1 cellular context compared by ENCODE assay signal in genomic region chr20:38125157-38126056, GRCh38.
TF ChIP-seq lines count a peak whose summit lies in the region.

No MANE protein-coding gene starts in this region.

TF ChIP-seq in HepG2, 621 proteins besides CTCF, POLR2A, EP300 and RAD21 (continued from another document and continues in another):
- no peak for TF ChIP-seq ZBTB44 (CRISPR knock-in tag; IDR thresholded peaks at IDR 0.05)
- no peak for TF ChIP-seq MTF1 (CRISPR knock-in tag; IDR thresholded peaks at IDR 0.05)
- no peak for TF ChIP-seq CREBL2 (CRISPR knock-in tag; IDR thresholded peaks at IDR 0.05; ENCODE audit: borderline replicate concordance)
- no peak; the same call in 1 of the 2 replicates for TF ChIP-seq ZNF225 (CRISPR knock-in tag; IDR thresholded peaks at IDR 0.05)
- TF ChIP-seq ZNF18 (CRISPR knock-in tag; IDR thresholded peaks at IDR 0.05; ENCODE audit: insufficient replicate concordance) = peak; percentile 74
- no peak for TF ChIP-seq ZNF577 (CRISPR knock-in tag; IDR thresholded peaks at IDR 0.05; ENCODE audit: borderline replicate concordance, low read depth)
- peak; percentile 51; the same call in 1 of the 2 replicates for TF ChIP-seq ZNF772 (CRISPR knock-in tag; IDR thresholded peaks at IDR 0.05)
- TF ChIP-seq EHMT2 (IDR thresholded peaks at IDR 0.05; ENCODE audit: borderline replicate concordance, low read depth, low read length) = peak; percentile 57; the same call in 1 of the 2 replicates
- no peak for TF ChIP-seq SSRP1 (CRISPR knock-in tag; IDR thresholded peaks at IDR 0.05)
- TF ChIP-seq ZNF230 (CRISPR knock-in tag; IDR thresholded peaks at IDR 0.05) = peak; percentile 27; the same call in 1 of the 2 replicates
- TF ChIP-seq ZBTB25 (CRISPR knock-in tag; IDR thresholded peaks at IDR 0.05) = no peak
- no peak for TF ChIP-seq ZNF296 (CRISPR knock-in tag; conservative IDR thresholded peaks at IDR 0.05)
- no peak for TF ChIP-seq NFE2L2 (IDR thresholded peaks at IDR 0.05; ENCODE audit: low read length)
- no peak for TF ChIP-seq HOXA5 (CRISPR knock-in tag; IDR thresholded peaks at IDR 0.05)
- peak; percentile 26; the same call in 1 of the 2 replicates for TF ChIP-seq IRF9 (CRISPR knock-in tag; IDR thresholded peaks at IDR 0.05; ENCODE audit: borderline replicate concordance)
- TF ChIP-seq EZH2 (conservative IDR thresholded peaks at IDR 0.05; ENCODE audit: low read depth, low read length) = no peak
- TF ChIP-seq PATZ1 (CRISPR knock-in tag; IDR thresholded peaks at IDR 0.05) = peak; percentile 92
- no peak for TF ChIP-seq RAD51 (IDR thresholded peaks at IDR 0.05; ENCODE audit: borderline replicate concordance)
- no peak for TF ChIP-seq LCORL (IDR thresholded peaks at IDR 0.05)
- peak; percentile 76; the same call in 1 of the 2 replicates for TF ChIP-seq LCORL (CRISPR knock-in tag; IDR thresholded peaks at IDR 0.05)
- no peak for TF ChIP-seq ZNF652 (CRISPR knock-in tag; IDR thresholded peaks at IDR 0.05; ENCODE audit: borderline replicate concordance, low read depth)
- no peak for TF ChIP-seq ETS1 (CRISPR knock-in tag; IDR thresholded peaks at IDR 0.05)
- no peak for TF ChIP-seq E2F2 (CRISPR knock-in tag; IDR thresholded peaks at IDR 0.05; ENCODE audit: borderline replicate concordance)
- no peak for TF ChIP-seq SKIL (CRISPR knock-in tag; IDR thresholded peaks at IDR 0.05; ENCODE audit: borderline replicate concordance)
- no peak for TF ChIP-seq FOXM1 (CRISPR knock-in tag; IDR thresholded peaks at IDR 0.05)
- TF ChIP-seq ZNF512B (CRISPR knock-in tag; IDR thresholded peaks at IDR 0.05; ENCODE audit: borderline replicate concordance) = peak; percentile 71; the same call in 1 of the 2 replicates
- no peak; the same call in 1 of the 2 replicates for TF ChIP-seq HBP1 (CRISPR knock-in tag; IDR thresholded peaks at IDR 0.05; ENCODE audit: low read depth)
- no peak for TF ChIP-seq ZSCAN30 (CRISPR knock-in tag; IDR thresholded peaks at IDR 0.05)
- peak; percentile 87 for TF ChIP-seq RARA (CRISPR knock-in tag; IDR thresholded peaks at IDR 0.05)
- no peak for TF ChIP-seq TCF12 (IDR thresholded peaks at IDR 0.05)
- 0 out of 2 replicates have a peak, but pooled peaks have one; percentile 13 for TF ChIP-seq TCF12 (CRISPR knock-in tag; IDR thresholded peaks at IDR 0.05)
- TF ChIP-seq REST (IDR thresholded peaks at IDR 0.05; ENCODE audit: borderline replicate concordance in 1 of 2, low read depth in 1 of 2, low read length in 2 of 2) = no peak
- TF ChIP-seq CENPT (CRISPR knock-in tag; IDR thresholded peaks at IDR 0.05; ENCODE audit: low read depth) = no peak
